ENCODE assay signal across 8 cellular contexts in genomic region chr15:28737521-28738199, GRCh38. TPM values are rescaled to one million over a fixed set of nuclear protein-coding genes. Genes with fewer than 3 reads are reported as not detected.
A peak's percentile ranks its signal among the peaks of the same experiment; 100 is the strongest.
DNase-seq lines count a peak whose midpoint lies in the region; ATAC-seq and TF ChIP-seq lines count a peak whose summit lies in the region.
"Not testable (repeated sequence)": the region's sequence is repeated elsewhere in the genome, so short reads cannot be mapped to it uniquely, and the experiment has no call there.

No MANE protein-coding gene starts in this region.

- H3K4me2 ChIP-seq in HCT116 (ENCODE audit: low read length), result peak overlapping the region; percentile 30; the same call in 1 of the 2 replicates

- not testable (repeated sequence) for H3K9me2 ChIP-seq in HCT116 (ENCODE audit: insufficient read depth)

- not testable (repeated sequence) for H3K9me3 ChIP-seq in HCT116 (ENCODE audit: control insufficient read depth in 1 of 2, insufficient read depth in 1 of 2, low read depth in 1 of 2, low read length in 2 of 2); colonic mucosa; iPS DF 6.9 (ENCODE audit: control insufficient read depth, insufficient read depth, low read length); ovary; thoracic aorta

- H3K36me3 ChIP-seq in HCT116 (ENCODE audit: control insufficient read depth in 1 of 2, insufficient read depth in 2 of 2, low read length in 2 of 2); colonic mucosa; iPS DF 6.9 (ENCODE audit: control insufficient read depth, insufficient read depth, low read length); ovary; thoracic aorta: not testable (repeated sequence)

- H3K4me3 ChIP-seq in HCT116 (replicated peaks in 1 of 2; ENCODE audit: low read depth in 1 of 2, low read length in 2 of 2), result peak overlapping the region; percentile 25 to 47; a peak in 3 of 4 replicates
- H3K4me3 ChIP-seq in colonic mucosa, result peak overlapping the region; percentile 25
- peak overlapping the region; percentile 61; the same call in 1 of the 2 replicates for H3K4me3 ChIP-seq in iPS DF 6.9 (ENCODE audit: low read length)
- H3K4me3 ChIP-seq in ovary, result peak overlapping the region; percentile 44
- peak overlapping the region; percentile 72 for H3K4me3 ChIP-seq in thoracic aorta

- ATAC-seq in HCT116 (peak; percentile 87), thoracic aorta (ENCODE audit: insufficient number of reproducible peaks, low FRiP score, low read depth) (peak; percentile 79)

- TF ChIP-seq POLR2A in HCT116 (IDR thresholded peaks at IDR 0.05; ENCODE audit: borderline replicate concordance, extremely low read depth, insufficient read depth, insufficient read length); ovary (IDR thresholded peaks at IDR 0.05): not testable (repeated sequence)

- intact Hi-C loops in HCT116 (cut with micrococcal nuclease); colonic mucosa (cut with DNase I); ovary (cut with DNase I): not testable (repeated sequence)

- H3K79me2 ChIP-seq in HCT116 (ENCODE audit: insufficient read depth, low read length), result not testable (repeated sequence)

- not testable (repeated sequence) for TF ChIP-seq RAD21 in HCT116 (IDR thresholded peaks at IDR 0.05; ENCODE audit: low read depth)

- not testable (repeated sequence) for H4K20me1 ChIP-seq in HCT116 (ENCODE audit: insufficient read depth)

- POLR2A ChIA-PET in HCT116 (lab: Charles Lee), result not testable (repeated sequence)

- H2AFZ ChIP-seq in HCT116 (ENCODE audit: low read depth, low read length, poor library complexity, severe bottlenecking), result not testable (repeated sequence)

- RAD21 ChIA-PET in HCT116 (lab: Charles Lee; ENCODE audit: low non-redundant PET in 1 of 2, low total read pairs in 2 of 2, uncharacterized antibody in 2 of 2, unreplicated experiment in 2 of 2), result not testable (repeated sequence)

- TF ChIP-seq CTCF in HCT116 (IDR thresholded peaks at IDR 0.05 in 2 of 3, conservative IDR thresholded peaks at IDR 0.05 in 1 of 3; ENCODE audit: borderline replicate concordance in 1 of 3, insufficient read depth in 1 of 3, low read depth in 2 of 3, low read length in 2 of 3); colonic mucosa (IDR thresholded peaks at IDR 0.05); ovary (IDR thresholded peaks at IDR 0.05); thoracic aorta (IDR thresholded peaks at IDR 0.05): not testable (repeated sequence)

- CTCF ChIA-PET in HCT116 (lab: Charles Lee), result not testable (repeated sequence)

- H3K9ac ChIP-seq in HCT116 (ENCODE audit: low read length), result 0 out of 2 replicates have a peak overlapping the region, but pooled peaks have one; percentile 27
- peak overlapping the region in 1 of 2 donors; percentile 12 for H3K9ac ChIP-seq in colonic mucosa (ENCODE audit: low read depth in 2 of 2, low read length in 2 of 2)

- DNase-seq in EH (ENCODE audit: low read depth), result peak; percentile 60
- DNase-seq in HCT116 (ENCODE audit: low read depth, low spot score); colonic mucosa; iPS DF 6.9 (ENCODE audit: low read depth, low spot score); thoracic aorta (ENCODE audit: low spot score): not testable (repeated sequence)
- peak; percentile 1 for DNase-seq in NCI-H226
- peak; percentile 67 for DNase-seq in activated CD8-positive, alpha-beta memory T cell treated with anti-CD3 and anti-CD28 coated beads, Interleukin-2, amount 50 U/mL, for 48 hours
- DNase-seq in ovary, result peak; percentile 29 to 66 (median 37)

- TF ChIP-seq EP300 in ovary (IDR thresholded peaks at IDR 0.05), result not testable (repeated sequence)

- H3K27ac ChIP-seq in HCT116 (ENCODE audit: low read depth, low read length), result peak overlapping the region; percentile 42; the same call in 1 of the 2 replicates
- H3K27ac ChIP-seq in colonic mucosa; iPS DF 6.9 (ENCODE audit: low read length): not testable (repeated sequence)
- peak overlapping the region; percentile 92 to 98 for H3K27ac ChIP-seq in ovary
- peak overlapping the region; percentile 80 to 94 for H3K27ac ChIP-seq in thoracic aorta

- H3K4me1 ChIP-seq in HCT116 (ENCODE audit: control insufficient read depth in 1 of 2, insufficient read depth in 2 of 2, low read length in 2 of 2); colonic mucosa; iPS DF 6.9 (ENCODE audit: control insufficient read depth, insufficient read depth, low read length); ovary (ENCODE audit: insufficient read depth); thoracic aorta (ENCODE audit: control insufficient read depth in 1 of 2, low read depth in 2 of 2): not testable (repeated sequence)

- not testable (repeated sequence) for BruUV-seq in HCT116 (replicated peaks; lab: Mats Ljungman, UMichigan)

- no CpG with 5 or more reads among the region's 101 CpGs for WGBS in iPS DF 6.9 (ENCODE audit: insufficient coverage, insufficient read length)
- 0% methylated on average over 17 to 86 of the region's 101 CpGs for WGBS in ovary, 3 donors

- H3K27me3 ChIP-seq in HCT116 (ENCODE audit: insufficient read depth, low read length); colonic mucosa; iPS DF 6.9 (ENCODE audit: control insufficient read depth, insufficient read depth, low read length); ovary; thoracic aorta (replicated peaks; ENCODE audit: insufficient read depth): not testable (repeated sequence)

TF ChIP-seq in HCT116, 20 proteins besides CTCF, POLR2A, EP300 and RAD21:
- peak; percentile 61 for TF ChIP-seq ZFX (IDR thresholded peaks at IDR 0.05)
TF ChIP-seq in HCT116: peak in this region for 1; not testable (repeated sequence) for 19.

RNA-seq across cellular contexts. Expression of gene GOLGA8M, which starts 25.4 kb away (rescaled TPM):
- total RNA-seq in HCT116 (2021; ENCODE audit: unreplicated experiment), result 0.44 TPM
- polyA plus RNA-seq in HCT116 (2012), result not detected in 2 replicates
- total RNA-seq in colonic mucosa, result under 1 TPM in 1 of 2 donors, not detected in 1; 0.44 TPM
- total RNA-seq in ovary, result 1 to 10 TPM in 6 of 7 donors, under 1 TPM in 1; 0.23 to 7.6 (median 4.5) TPM
- polyA plus RNA-seq in ovary, result 1 to 10 TPM; 1.4 to 1.7 TPM
- under 1 TPM in 1 of 2 donors, not detected in 1; 0.81 TPM for total RNA-seq in thoracic aorta
